Comparison of ENCODE assay signal across 8 cellular contexts in genomic region chr6:4055420-4056041, GRCh38. TPM values are rescaled to one million over a fixed set of nuclear protein-coding genes. Genes with fewer than 3 reads are reported as not detected.
DNase-seq lines count a peak whose midpoint lies in the region; ATAC-seq lines count a peak whose summit lies in the region.

No MANE protein-coding gene starts in this region.

- H3K27ac Mint-ChIP-seq in stimulated activated naive CD8-positive, alpha-beta T cell treated with anti-CD3 and anti-CD28 coated beads, Interleukin-15, Interleukin-2, amounts not matched to agents 100 ng/mL and 50 ng/mL, for 24 hours, result peak overlapping the region; percentile 32

- in situ Hi-C loops in SK-MEL-5 (cut with HindIII; ENCODE audit: low pct_unique_long_range_greater_than_20kb, low sequenced_read_pairs), result no loop called here

- H3K36me3 Mint-ChIP-seq in stimulated activated naive CD8-positive, alpha-beta T cell treated with anti-CD3 and anti-CD28 coated beads, Interleukin-15, Interleukin-2, amounts not matched to agents 100 ng/mL and 50 ng/mL, for 24 hours (ENCODE audit: low read depth), result peaks cover 85% of the 10 kb centered on the region

- H3K4me3 Mint-ChIP-seq in stimulated activated naive CD8-positive, alpha-beta T cell treated with anti-CD3 and anti-CD28 coated beads, Interleukin-15, Interleukin-2, amounts not matched to agents 100 ng/mL and 50 ng/mL, for 24 hours, result no peak overlapping the region

- ATAC-seq in stimulated activated naive CD8-positive, alpha-beta T cell treated with anti-CD3 and anti-CD28 coated beads, Interleukin-15, Interleukin-2, amounts not matched to agents 100 U/mL and 50 U/mL, for 24 hours, result no peak
- ATAC-seq in GM18517 (IDR thresholded peaks at IDR 0.05; ENCODE audit: unreplicated experiment) (no peak), GM18907 (IDR thresholded peaks at IDR 0.05; ENCODE audit: unreplicated experiment) (no peak)

- no peaks in the 10 kb centered on the region for H3K9me3 Mint-ChIP-seq in stimulated activated naive CD8-positive, alpha-beta T cell treated with anti-CD3 and anti-CD28 coated beads, Interleukin-15, Interleukin-2, amounts not matched to agents 100 ng/mL and 50 ng/mL, for 24 hours

- H3K4me1 Mint-ChIP-seq in stimulated activated naive CD8-positive, alpha-beta T cell treated with anti-CD3 and anti-CD28 coated beads, Interleukin-15, Interleukin-2, amounts not matched to agents 100 ng/mL and 50 ng/mL, for 24 hours (ENCODE audit: low read depth), result peaks cover 45% of the 10 kb centered on the region

- no peak for DNase-seq in stimulated activated naive CD8-positive, alpha-beta T cell treated with anti-CD3 and anti-CD28 coated beads, Interleukin-15, Interleukin-2, amounts not matched to agents 100 U/mL and 50 U/mL, for 24 hours
- peak; percentile 93 for DNase-seq in SK-MEL-5 (ENCODE audit: low read depth, low spot score)
- peak; percentile 60 for DNase-seq in fibroblast of the conjunctiva (ENCODE audit: low read depth)
- peak; percentile 84 for DNase-seq in renal cortical epithelial cell (ENCODE audit: low read depth)
- no peak for DNase-seq in iPS-NIHi7 (ENCODE audit: extremely low spot score)

- no peaks in the 10 kb centered on the region for H3K27me3 Mint-ChIP-seq in stimulated activated naive CD8-positive, alpha-beta T cell treated with anti-CD3 and anti-CD28 coated beads, Interleukin-15, Interleukin-2, amounts not matched to agents 100 ng/mL and 50 ng/mL, for 24 hours

RNA-seq across cellular contexts. Expression of gene FAM217A, which starts 23.4 kb away (rescaled TPM):
- not detected in 2 replicates for total RNA-seq in SK-MEL-5 (2014; rRNA removed; shearing (Covaris generic))
- not detected in 2 replicates for polyA plus RNA-seq in SK-MEL-5 (2015; cell fraction: cytosol; rRNA removed)
- polyA plus RNA-seq in SK-MEL-5 (2015; cell fraction: nucleus; rRNA removed), result not detected in 2 replicates
- total RNA-seq in renal cortical epithelial cell, result not detected in 2 replicates

Comparison
In these comparisons a context has a peak if more than half of its experiments do, and no peak if none do; other contexts are left out.
1. DNase-seq: peak in SK-MEL-5 (single experiment), fibroblast of the conjunctiva (single experiment) and renal cortical epithelial cell (single experiment); none in stimulated activated naive CD8-positive, alpha-beta T cell treated with anti-CD3 and anti-CD28 coated beads, Interleukin-15, Interleukin-2, amounts not matched to agents 100 U/mL and 50 U/mL, for 24 hours (single experiment) and iPS-NIHi7 (single experiment).